ENCODE assay signal across 1 cellular context in genomic region chr2:111883661-111884591, GRCh38.
A peak's percentile ranks its signal among the peaks of the same experiment; 100 is the strongest.
TF ChIP-seq lines count a peak whose summit lies in the region.

Gene ANAPC1 (minus strand): TSS chr2:111884193. CDS start chr2:111880825, 3,368 bp downstream.

TF ChIP-seq in H1, 55 proteins besides CTCF, POLR2A, EP300 and RAD21 (continued from another document):
- TF ChIP-seq, protein P1, sequence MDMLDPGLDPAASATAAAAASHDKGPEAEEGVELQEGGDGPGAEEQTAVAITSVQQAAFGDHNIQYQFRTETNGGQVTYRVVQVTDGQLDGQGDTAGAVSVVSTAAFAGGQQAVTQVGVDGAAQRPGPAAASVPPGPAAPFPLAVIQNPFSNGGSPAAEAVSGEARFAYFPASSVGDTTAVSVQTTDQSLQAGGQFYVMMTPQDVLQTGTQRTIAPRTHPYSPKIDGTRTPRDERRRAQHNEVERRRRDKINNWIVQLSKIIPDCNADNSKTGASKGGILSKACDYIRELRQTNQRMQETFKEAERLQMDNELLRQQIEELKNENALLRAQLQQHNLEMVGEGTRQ (IDR thresholded peaks at IDR 0.05; ENCODE audit: low read length), result peak; percentile 19; the same call in 1 of the 2 replicates
- TF ChIP-seq CHD2 (IDR thresholded peaks at IDR 0.05; ENCODE audit: low read length) (peak; percentile 73), ASH2L (IDR thresholded peaks at IDR 0.05; ENCODE audit: low read length) (peak; percentile 96), MAFK (IDR thresholded peaks at IDR 0.05; ENCODE audit: low read depth, low read length) (no peak), YY1 (IDR thresholded peaks at IDR 0.05; ENCODE audit: low read depth, low read length) (peak; percentile 96), EGR1 (IDR thresholded peaks at IDR 0.05; ENCODE audit: borderline replicate concordance, low read depth, low read length) (no peak), KDM4A (IDR thresholded peaks at IDR 0.05; ENCODE audit: low read depth, low read length, severe bottlenecking) (peak; percentile 52), RBBP5 (IDR thresholded peaks at IDR 0.05; ENCODE audit: borderline replicate concordance, low read depth, low read length) (peak; percentile 98), MAX (IDR thresholded peaks at IDR 0.05) (peak; percentile 81), ATF3 (IDR thresholded peaks at IDR 0.05; ENCODE audit: insufficient read depth, low read depth, low read length) (no peak), CHD1 (IDR thresholded peaks at IDR 0.05; ENCODE audit: low read depth, low read length) (no peak), BCL11A (IDR thresholded peaks at IDR 0.05; ENCODE audit: low read depth in 2 of 2, low read length in 2 of 2) (no peak), NRF1 (IDR thresholded peaks at IDR 0.05; ENCODE audit: low read depth, low read length) (peak; percentile 59), SIN3A (conservative IDR thresholded peaks at IDR 0.05 in 1 of 2, IDR thresholded peaks at IDR 0.05 in 1 of 2; ENCODE audit: low read depth in 1 of 2, low read length in 2 of 2) (peak; percentile 32 to 38; a peak in 1 of 4 replicates), TAF1 (IDR thresholded peaks at IDR 0.05; ENCODE audit: low read depth, low read length) (peak; percentile 98), EZH2 (IDR thresholded peaks at IDR 0.05; ENCODE audit: low read depth, low read length, severe bottlenecking) (no peak), RFX5 (IDR thresholded peaks at IDR 0.05; ENCODE audit: borderline replicate concordance, low read depth, low read length) (no peak), SP2 (IDR thresholded peaks at IDR 0.05; ENCODE audit: low read length) (no peak), GTF2F1 (IDR thresholded peaks at IDR 0.05; ENCODE audit: borderline replicate concordance, low read depth, low read length) (no peak), KDM1A (IDR thresholded peaks at IDR 0.05; ENCODE audit: borderline replicate concordance, low read length) (no peak), SP1 (IDR thresholded peaks at IDR 0.05; ENCODE audit: low read depth, low read length) (peak; percentile 48; the same call in 1 of the 2 replicates), SAP30 (IDR thresholded peaks at IDR 0.05; ENCODE audit: insufficient read depth, insufficient replicate concordance, low read length) (peak; percentile 76), POLR2AphosphoS5 (IDR thresholded peaks at IDR 0.05; ENCODE audit: low read depth, low read length) (peak; percentile 92)
